In genomic region chr6:150322452-150322851, GRCh38 we compare ENCODE assay signal across 1 cellular context.
TF ChIP-seq lines count a peak whose summit lies in the region.

No MANE protein-coding gene starts in this region.

TF ChIP-seq in endothelial cell of umbilical vein, 7 proteins besides CTCF, POLR2A, EP300 and RAD21:
- no peak for TF ChIP-seq POLR2AphosphoS5 (IDR thresholded peaks at IDR 0.05; ENCODE audit: insufficient read depth, low read depth, low read length)
- no peak for TF ChIP-seq EZH2 (IDR thresholded peaks at IDR 0.05; ENCODE audit: borderline replicate concordance, low read depth, low read length, severe bottlenecking)
- TF ChIP-seq, protein P1, sequence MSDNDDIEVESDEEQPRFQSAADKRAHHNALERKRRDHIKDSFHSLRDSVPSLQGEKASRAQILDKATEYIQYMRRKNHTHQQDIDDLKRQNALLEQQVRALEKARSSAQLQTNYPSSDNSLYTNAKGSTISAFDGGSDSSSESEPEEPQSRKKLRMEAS (IDR thresholded peaks at IDR 0.05; ENCODE audit: insufficient read depth, insufficient read length): no peak
- no peak for TF ChIP-seq GATA2 (IDR thresholded peaks at IDR 0.05; ENCODE audit: insufficient read depth, insufficient read length, low read depth, low read length)
- no peak for TF ChIP-seq JUN (IDR thresholded peaks at IDR 0.05; ENCODE audit: borderline replicate concordance, insufficient read depth, insufficient read length, low read depth)
